1 cellular context compared by ENCODE assay signal in genomic region chr7:105086850-105087249, GRCh38.
TF ChIP-seq lines count a peak whose summit lies in the region.

No MANE protein-coding gene starts in this region.

TF ChIP-seq in K562, 482 proteins besides CTCF, POLR2A, EP300 and RAD21 (continued from another document):
- TF ChIP-seq, protein P1, sequence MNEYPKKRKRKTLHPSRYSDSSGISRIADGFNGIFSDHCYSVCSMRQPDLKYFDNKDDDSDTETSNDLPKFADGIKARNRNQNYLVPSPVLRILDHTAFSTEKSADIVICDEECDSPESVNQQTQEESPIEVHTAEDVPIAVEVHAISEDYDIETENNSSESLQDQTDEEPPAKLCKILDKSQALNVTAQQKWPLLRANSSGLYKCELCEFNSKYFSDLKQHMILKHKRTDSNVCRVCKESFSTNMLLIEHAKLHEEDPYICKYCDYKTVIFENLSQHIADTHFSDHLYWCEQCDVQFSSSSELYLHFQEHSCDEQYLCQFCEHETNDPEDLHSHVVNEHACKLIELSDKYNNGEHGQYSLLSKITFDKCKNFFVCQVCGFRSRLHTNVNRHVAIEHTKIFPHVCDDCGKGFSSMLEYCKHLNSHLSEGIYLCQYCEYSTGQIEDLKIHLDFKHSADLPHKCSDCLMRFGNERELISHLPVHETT (CRISPR knock-in tag; conservative IDR thresholded peaks at IDR 0.05 in 1 of 2, IDR thresholded peaks at IDR 0.05 in 1 of 2): no peak
- TF ChIP-seq RBM14 (IDR thresholded peaks at IDR 0.05; ENCODE audit: borderline replicate concordance, insufficient read depth, low read depth, low read length) (no peak), RBM22 (IDR thresholded peaks at IDR 0.05; ENCODE audit: low read depth, low read length, poor library complexity, severe bottlenecking) (peak; percentile 9), PCBP2 (IDR thresholded peaks at IDR 0.05; ENCODE audit: low read depth, low read length, poor library complexity, severe bottlenecking) (no peak), HOXB6 (CRISPR knock-in tag; IDR thresholded peaks at IDR 0.05; ENCODE audit: borderline replicate concordance) (no peak), MECOM (CRISPR knock-in tag; IDR thresholded peaks at IDR 0.05) (no peak), ETV1 (tag; conservative IDR thresholded peaks at IDR 0.05; ENCODE audit: low read depth) (no peak), SNIP1 (IDR thresholded peaks at IDR 0.05; ENCODE audit: low read depth) (no peak), EZH2 (IDR thresholded peaks at IDR 0.05; ENCODE audit: borderline replicate concordance, low read depth, low read length) (no peak), NCOA2 (IDR thresholded peaks at IDR 0.05; ENCODE audit: partially characterized antibody in 2 of 2) (peak in 1 of 2 experiments; percentile 98), TAF9B (IDR thresholded peaks at IDR 0.05; ENCODE audit: partially characterized antibody) (peak; percentile 42), EGR1 (conservative IDR thresholded peaks at IDR 0.05) (no peak), PHB (CRISPR knock-in tag; IDR thresholded peaks at IDR 0.05) (no peak), ZNF407 (IDR thresholded peaks at IDR 0.05; ENCODE audit: low read depth) (no peak), SMAD3 (CRISPR knock-in tag; conservative IDR thresholded peaks at IDR 0.05) (no peak), SP1 (CRISPR knock-in tag; IDR thresholded peaks at IDR 0.05) (no peak), RFX5 (IDR thresholded peaks at IDR 0.05; ENCODE audit: low read depth, low read length) (0 out of 2 replicates have a peak, but pooled peaks have one; percentile 15), ZBTB5 (IDR thresholded peaks at IDR 0.05) (no peak), MTA1 (IDR thresholded peaks at IDR 0.05; ENCODE audit: borderline replicate concordance) (no peak), ZFPM2 (CRISPR knock-in tag; IDR thresholded peaks at IDR 0.05) (no peak), ZC3H8 (IDR thresholded peaks at IDR 0.05) (no peak)
- TF ChIP-seq, protein P2, sequence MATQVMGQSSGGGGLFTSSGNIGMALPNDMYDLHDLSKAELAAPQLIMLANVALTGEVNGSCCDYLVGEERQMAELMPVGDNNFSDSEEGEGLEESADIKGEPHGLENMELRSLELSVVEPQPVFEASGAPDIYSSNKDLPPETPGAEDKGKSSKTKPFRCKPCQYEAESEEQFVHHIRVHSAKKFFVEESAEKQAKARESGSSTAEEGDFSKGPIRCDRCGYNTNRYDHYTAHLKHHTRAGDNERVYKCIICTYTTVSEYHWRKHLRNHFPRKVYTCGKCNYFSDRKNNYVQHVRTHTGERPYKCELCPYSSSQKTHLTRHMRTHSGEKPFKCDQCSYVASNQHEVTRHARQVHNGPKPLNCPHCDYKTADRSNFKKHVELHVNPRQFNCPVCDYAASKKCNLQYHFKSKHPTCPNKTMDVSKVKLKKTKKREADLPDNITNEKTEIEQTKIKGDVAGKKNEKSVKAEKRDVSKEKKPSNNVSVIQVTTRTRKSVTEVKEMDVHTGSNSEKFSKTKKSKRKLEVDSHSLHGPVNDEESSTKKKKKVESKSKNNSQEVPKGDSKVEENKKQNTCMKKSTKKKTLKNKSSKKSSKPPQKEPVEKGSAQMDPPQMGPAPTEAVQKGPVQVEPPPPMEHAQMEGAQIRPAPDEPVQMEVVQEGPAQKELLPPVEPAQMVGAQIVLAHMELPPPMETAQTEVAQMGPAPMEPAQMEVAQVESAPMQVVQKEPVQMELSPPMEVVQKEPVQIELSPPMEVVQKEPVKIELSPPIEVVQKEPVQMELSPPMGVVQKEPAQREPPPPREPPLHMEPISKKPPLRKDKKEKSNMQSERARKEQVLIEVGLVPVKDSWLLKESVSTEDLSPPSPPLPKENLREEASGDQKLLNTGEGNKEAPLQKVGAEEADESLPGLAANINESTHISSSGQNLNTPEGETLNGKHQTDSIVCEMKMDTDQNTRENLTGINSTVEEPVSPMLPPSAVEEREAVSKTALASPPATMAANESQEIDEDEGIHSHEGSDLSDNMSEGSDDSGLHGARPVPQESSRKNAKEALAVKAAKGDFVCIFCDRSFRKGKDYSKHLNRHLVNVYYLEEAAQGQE (CRISPR knock-in tag; IDR thresholded peaks at IDR 0.05; ENCODE audit: low read depth): no peak
- TF ChIP-seq, protein P3, sequence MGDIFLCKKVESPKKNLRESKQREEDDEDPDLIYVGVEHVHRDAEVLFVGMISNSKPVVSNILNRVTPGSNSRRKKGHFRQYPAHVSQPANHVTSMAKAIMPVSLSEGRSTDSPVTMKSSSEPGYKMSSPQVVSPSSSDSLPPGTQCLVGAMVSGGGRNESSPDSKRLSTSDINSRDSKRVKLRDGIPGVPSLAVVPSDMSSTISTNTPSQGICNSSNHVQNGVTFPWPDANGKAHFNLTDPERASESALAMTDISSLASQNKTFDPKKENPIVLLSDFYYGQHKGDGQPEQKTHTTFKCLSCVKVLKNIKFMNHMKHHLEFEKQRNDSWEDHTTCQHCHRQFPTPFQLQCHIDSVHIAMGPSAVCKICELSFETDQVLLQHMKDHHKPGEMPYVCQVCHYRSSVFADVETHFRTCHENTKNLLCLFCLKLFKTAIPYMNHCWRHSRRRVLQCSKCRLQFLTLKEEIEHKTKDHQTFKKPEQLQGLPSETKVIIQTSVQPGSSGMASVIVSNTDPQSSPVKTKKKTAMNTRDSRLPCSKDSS (IDR thresholded peaks at IDR 0.05; ENCODE audit: low read depth, partially characterized antibody): no peak
- TF ChIP-seq, protein P4, sequence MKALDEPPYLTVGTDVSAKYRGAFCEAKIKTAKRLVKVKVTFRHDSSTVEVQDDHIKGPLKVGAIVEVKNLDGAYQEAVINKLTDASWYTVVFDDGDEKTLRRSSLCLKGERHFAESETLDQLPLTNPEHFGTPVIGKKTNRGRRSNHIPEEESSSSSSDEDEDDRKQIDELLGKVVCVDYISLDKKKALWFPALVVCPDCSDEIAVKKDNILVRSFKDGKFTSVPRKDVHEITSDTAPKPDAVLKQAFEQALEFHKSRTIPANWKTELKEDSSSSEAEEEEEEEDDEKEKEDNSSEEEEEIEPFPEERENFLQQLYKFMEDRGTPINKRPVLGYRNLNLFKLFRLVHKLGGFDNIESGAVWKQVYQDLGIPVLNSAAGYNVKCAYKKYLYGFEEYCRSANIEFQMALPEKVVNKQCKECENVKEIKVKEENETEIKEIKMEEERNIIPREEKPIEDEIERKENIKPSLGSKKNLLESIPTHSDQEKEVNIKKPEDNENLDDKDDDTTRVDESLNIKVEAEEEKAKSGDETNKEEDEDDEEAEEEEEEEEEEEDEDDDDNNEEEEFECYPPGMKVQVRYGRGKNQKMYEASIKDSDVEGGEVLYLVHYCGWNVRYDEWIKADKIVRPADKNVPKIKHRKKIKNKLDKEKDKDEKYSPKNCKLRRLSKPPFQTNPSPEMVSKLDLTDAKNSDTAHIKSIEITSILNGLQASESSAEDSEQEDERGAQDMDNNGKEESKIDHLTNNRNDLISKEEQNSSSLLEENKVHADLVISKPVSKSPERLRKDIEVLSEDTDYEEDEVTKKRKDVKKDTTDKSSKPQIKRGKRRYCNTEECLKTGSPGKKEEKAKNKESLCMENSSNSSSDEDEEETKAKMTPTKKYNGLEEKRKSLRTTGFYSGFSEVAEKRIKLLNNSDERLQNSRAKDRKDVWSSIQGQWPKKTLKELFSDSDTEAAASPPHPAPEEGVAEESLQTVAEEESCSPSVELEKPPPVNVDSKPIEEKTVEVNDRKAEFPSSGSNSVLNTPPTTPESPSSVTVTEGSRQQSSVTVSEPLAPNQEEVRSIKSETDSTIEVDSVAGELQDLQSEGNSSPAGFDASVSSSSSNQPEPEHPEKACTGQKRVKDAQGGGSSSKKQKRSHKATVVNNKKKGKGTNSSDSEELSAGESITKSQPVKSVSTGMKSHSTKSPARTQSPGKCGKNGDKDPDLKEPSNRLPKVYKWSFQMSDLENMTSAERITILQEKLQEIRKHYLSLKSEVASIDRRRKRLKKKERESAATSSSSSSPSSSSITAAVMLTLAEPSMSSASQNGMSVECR (CRISPR knock-in tag; IDR thresholded peaks at IDR 0.05): no peak
